ENCODE assay signal across 9 cellular contexts in the genomic region with DNA sequence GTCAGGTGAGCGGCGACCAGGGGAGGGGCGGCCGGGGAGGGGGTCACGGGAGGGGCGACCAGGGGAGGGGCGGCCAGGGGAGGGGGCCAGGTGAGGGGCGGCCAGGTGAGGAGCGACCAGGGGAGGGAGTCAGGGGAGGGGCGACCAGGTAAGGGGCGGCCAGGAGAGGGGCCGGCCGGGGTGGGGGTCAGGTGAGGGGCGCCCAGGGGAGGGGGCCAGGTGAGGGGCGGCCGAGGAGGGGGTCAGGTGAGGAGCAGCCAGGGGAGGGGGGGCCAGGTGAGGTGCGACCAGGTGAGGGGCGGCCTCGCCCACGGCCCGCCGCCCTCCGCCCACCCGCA. TPM values are rescaled to one million over a fixed set of nuclear protein-coding genes. Genes with fewer than 3 reads are reported as not detected.
DNase-seq lines count a peak whose midpoint lies in the region; ATAC-seq and TF ChIP-seq lines count a peak whose summit lies in the region.
"Had no signal": no experiment of that assay in that cellular context is flagged by ENCODE, and none has a peak within 500 bp of the region (broad histone marks: within the 10 kb centered on the region; RNA-seq: fewer than 3 reads in every experiment).

No MANE protein-coding gene starts in this region.

- H3K4me3 Mint-ChIP-seq in stimulated activated naive B cell treated with anti-CD40 and anti-IgM and Interleukin-4, amounts not matched to agents 10 μg/mL and 1 μg/mL and 100 μg/mL, for 72 hours, result no peak overlapping the region

- peak overlapping the region; percentile 88 for H3K27ac ChIP-seq in SJSA1
- H3K27ac ChIP-seq in right cardiac atrium (ENCODE audit: low read length), result no peak overlapping the region
- H3K27ac ChIP-seq in gastrocnemius medialis, result no peak overlapping the region

- H3K27me3 Mint-ChIP-seq in stimulated activated naive B cell treated with anti-CD40 and anti-IgM and Interleukin-4, amounts not matched to agents 10 μg/mL and 1 μg/mL and 100 μg/mL, for 72 hours, result no peaks in the 10 kb centered on the region
- H3K27me3 Mint-ChIP-seq: type B pancreatic cell had no signal

- H3K4me3 ChIP-seq in GM12864 (ENCODE audit: low read depth, low read length), result peak overlapping the region; percentile 47
- H3K4me3 ChIP-seq in SJSA1, result peak overlapping the region; percentile 54
- H3K4me3 ChIP-seq in right cardiac atrium (ENCODE audit: low read length), result peak overlapping the region; percentile 43
- peak overlapping the region in 3 of 4 donors; percentile 30 to 49 (median 35) for H3K4me3 ChIP-seq in gastrocnemius medialis

- H3K27me3 ChIP-seq in SJSA1 (replicated peaks) (no peaks in the 10 kb centered on the region), right cardiac atrium (ENCODE audit: control insufficient read depth, insufficient read depth) (no peaks in the 10 kb centered on the region), gastrocnemius medialis (peaks cover 8 to 25% (median 11%) of the 10 kb centered on the region in 3 donors)

- intact Hi-C loops in right cardiac atrium (cut with DNase I) (no loop called here), gastrocnemius medialis (cut with DNase I; ENCODE audit: low total_unique reads) (no loop called here)

- TF ChIP-seq CTCF in GM12864 (IDR thresholded peaks at IDR 0.05; ENCODE audit: low read depth, low read length, missing control alignments) (no peak), gastrocnemius medialis (IDR thresholded peaks at IDR 0.05 in 4 of 5, conservative IDR thresholded peaks at IDR 0.05 in 1 of 5) (no peak)

- H3K36me3 ChIP-seq in SJSA1 (peaks cover 9% of the 10 kb centered on the region), gastrocnemius medialis (peaks cover 0 to 7% of the 10 kb centered on the region in 2 donors)

- peaks cover 4 to 17% of the 10 kb centered on the region in 2 donors for H3K4me1 Mint-ChIP-seq in stimulated activated naive B cell treated with anti-CD40 and anti-IgM and Interleukin-4, amounts not matched to agents 10 μg/mL and 1 μg/mL and 100 μg/mL, for 72 hours

- ATAC-seq in right cardiac atrium (peak in 1 of 2 donors; percentile 11), gastrocnemius medialis (no peak), GM21515 (IDR thresholded peaks at IDR 0.05; ENCODE audit: unreplicated experiment) (no peak)
- no peak for ATAC-seq in stimulated activated naive B cell treated with anti-CD40 and anti-IgM and Interleukin-4, amounts not matched to agents 10 μg/mL and 1 μg/mL and 100 μg/mL, for 72 hours (replicated peaks)

- DNase-seq in GM12864 (ENCODE audit: low read depth) (no peak), SJSA1 (ENCODE audit: low read depth in 1 of 2, low spot score in 2 of 2) (no peak), right cardiac atrium (no peak), gastrocnemius medialis (no peak), NCI-H1417 (lab: John Stamatoyannopoulos, UW) (no peak)
- DNase-seq in activated CD4-positive, CD25-positive, alpha-beta regulatory T cell (lab: John Stamatoyannopoulos, UW), result no peak
- no peak for DNase-seq in stimulated activated naive B cell treated with anti-CD40 and anti-IgM and Interleukin-4, amounts not matched to agents 10 μg/mL and 1 μg/mL and 100 μg/mL, for 72 hours

- peaks cover 3 to 14% of the 10 kb centered on the region in 2 donors for H3K36me3 Mint-ChIP-seq in stimulated activated naive B cell treated with anti-CD40 and anti-IgM and Interleukin-4, amounts not matched to agents 10 μg/mL and 1 μg/mL and 100 μg/mL, for 72 hours
- H3K36me3 Mint-ChIP-seq: type B pancreatic cell had no signal

- H3K4me1 ChIP-seq in SJSA1 (replicated peaks) (peaks cover 9% of the 10 kb centered on the region), right cardiac atrium (ENCODE audit: control insufficient read depth, insufficient read depth, low read length) (no peaks in the 10 kb centered on the region), gastrocnemius medialis (peaks cover 9 to 10% of the 10 kb centered on the region in 2 donors)

- H3K9me3 ChIP-seq in SJSA1 (replicated peaks), result no peaks in the 10 kb centered on the region
- no peaks in the 10 kb centered on the region for H3K9me3 ChIP-seq in right cardiac atrium (ENCODE audit: control insufficient read depth, low read length)
- no peaks in the 10 kb centered on the region for H3K9me3 ChIP-seq in gastrocnemius medialis

- in situ Hi-C loops in gastrocnemius medialis (cut with MboI; ENCODE audit: low sequenced_read_pairs in 4 of 4), result loop anchor here in 1 of 4 donors (25.0 kb wide), 1 partner anchor 111 kb away; no protein-coding TSS in a partner anchor

- H3K9me3 Mint-ChIP-seq in stimulated activated naive B cell treated with anti-CD40 and anti-IgM and Interleukin-4, amounts not matched to agents 10 μg/mL and 1 μg/mL and 100 μg/mL, for 72 hours, result no peaks in the 10 kb centered on the region
- H3K9me3 Mint-ChIP-seq: type B pancreatic cell had no signal

- 3% methylated on average over 19 of the region's 24 CpGs for WGBS in right cardiac atrium

- H3K27ac Mint-ChIP-seq in stimulated activated naive B cell treated with anti-CD40 and anti-IgM and Interleukin-4, amounts not matched to agents 10 μg/mL and 1 μg/mL and 100 μg/mL, for 72 hours, result no peak overlapping the region

- TF ChIP-seq POLR2A in gastrocnemius medialis (IDR thresholded peaks at IDR 0.05), result no peak

RNA-seq across cellular contexts. Expression of gene TESMIN, which starts 0.4 kb away (rescaled TPM):
- total RNA-seq in SJSA1 (2014; rRNA removed; shearing (Covaris generic)), result 5.0 and 6.7 TPM in 2 replicates
- total RNA-seq in right cardiac atrium, result 1 to 10 TPM in 1 of 4 donors, under 1 TPM in 3; 0.44 to 1.0 (median 0.90) TPM
- 0.38 TPM for polyA plus RNA-seq in right cardiac atrium
- under 1 TPM in 2 of 4 donors, not detected in 2; 0.16 to 0.17 TPM for total RNA-seq in gastrocnemius medialis
